ENCODE assay signal across 13 cellular contexts in genomic region chrX:56765816-56766553, GRCh38. TPM values are rescaled to one million over a fixed set of nuclear protein-coding genes. Genes with fewer than 3 reads are reported as not detected.
DNase-seq lines count a peak whose midpoint lies in the region; ATAC-seq, FAIRE-seq and TF ChIP-seq lines count a peak whose summit lies in the region.
"Had no signal": no experiment of that assay in that cellular context is flagged by ENCODE, and none has a peak within 500 bp of the region (broad histone marks: within the 10 kb centered on the region; RNA-seq: fewer than 3 reads in every experiment).

No MANE protein-coding gene starts in this region.

- peaks cover 49% of the 10 kb centered on the region for H3K4me1 Mint-ChIP-seq in activated B cell treated with CpG ODN at 0.5 μM for 24 hours

- peak overlapping the region; percentile 89 for H3K27ac Mint-ChIP-seq in activated B cell treated with CpG ODN at 0.5 μM for 24 hours

- no peak for FAIRE-seq in GM19239 (lab: Jason Lieb, UNC)

- WGBS in tibial nerve, 2 donors, result 50 to 59% methylated on average over 8 of the region's 8 CpGs

- TF ChIP-seq POLR2A in tibial nerve (IDR thresholded peaks at IDR 0.05), result no peak

- no peak for ATAC-seq in activated B cell treated with CpG ODN at 0.5 μM for 24 hours (ENCODE audit: low read depth)

- TF ChIP-seq EP300 in tibial nerve (IDR thresholded peaks at IDR 0.05), result no peak

- H3K9me3 Mint-ChIP-seq in activated B cell treated with CpG ODN at 0.5 μM for 24 hours, result no peaks in the 10 kb centered on the region

- peak overlapping the region in 3 of 4 donors; percentile 56 to 92 (median 67) for H3K27ac ChIP-seq in tibial nerve

- H3K9me3 ChIP-seq in tibial nerve, result no peaks in the 10 kb centered on the region
- H3K9me3 ChIP-seq: breast epithelium, HAP-1, ovary had no signal

- H3K27me3 Mint-ChIP-seq in activated B cell treated with CpG ODN at 0.5 μM for 24 hours, result no peaks in the 10 kb centered on the region

- peaks cover 2% of the 10 kb centered on the region for H3K36me3 Mint-ChIP-seq in activated B cell treated with CpG ODN at 0.5 μM for 24 hours (ENCODE audit: low read depth)

- peak; percentile 2 for DNase-seq in activated gamma-delta T cell treated with Interleukin-2 at 50 U/mL for 16 hours
- no peak for DNase-seq in activated gamma-delta T cell (lab: John Stamatoyannopoulos, UW)
- no peak for DNase-seq in activated B cell treated with CpG ODN at 0.5 μM for 24 hours
- DNase-seq in fibroblast of pulmonary artery (ENCODE audit: low read depth), result peak; percentile 6
- DNase-seq in tibial nerve (ENCODE audit: low spot score in 2 of 2), result no peak
- DNase-seq in cortex of kidney (lab: John Stamatoyannopoulos, UW), result no peak
- DNase-seq in C1 segment of cervical spinal cord (lab: John Stamatoyannopoulos, UW), result no peak
- no peak for DNase-seq in GM19239 (ENCODE audit: insufficient read length, low spot score)
- DNase-seq: AML-193, NCI-H510A, ovary had no signal

- POLR2A ChIA-PET in activated B cell treated with CpG ODN at 0.5 μM for 24 hours (lab: Charles Lee), result no interaction called here

- H3K4me1 ChIP-seq in tibial nerve, result peaks cover 0 to 45% (median 23%) of the 10 kb centered on the region in 4 donors
- H3K4me1 ChIP-seq: HAP-1 had no signal

- H3K4me3 Mint-ChIP-seq in activated B cell treated with CpG ODN at 0.5 μM for 24 hours, result peak overlapping the region; percentile 66

- H3K4me3 ChIP-seq in fibroblast of pulmonary artery (replicated peaks; ENCODE audit: low read depth, low read length) (no peak overlapping the region), tibial nerve (no peak overlapping the region)
- H3K4me3 ChIP-seq: HAP-1 had no signal

- intact Hi-C loops in activated B cell treated with CpG ODN at 0.5 μM for 24 hours (cut with micrococcal nuclease), result no loop called here

- no peaks in the 10 kb centered on the region for H3K27me3 ChIP-seq in tibial nerve
- H3K27me3 ChIP-seq: ovary had no signal

- TF ChIP-seq CTCF in activated B cell treated with CpG ODN at 0.5 μM for 24 hours (IDR thresholded peaks at IDR 0.05), result no peak
- no peak for TF ChIP-seq CTCF in fibroblast of pulmonary artery (IDR thresholded peaks at IDR 0.05; ENCODE audit: low read length, missing control alignments)
- TF ChIP-seq CTCF in tibial nerve (IDR thresholded peaks at IDR 0.05), result no peak

- CTCF ChIA-PET in activated B cell treated with CpG ODN at 0.5 μM for 24 hours (lab: Charles Lee), result interaction anchor here (0.9 to 4.3 kb wide), 2 partner anchors 37 to 212 kb away, joined by 4 to 21 read pairs; no protein-coding TSS in a partner anchor

- H3K36me3 ChIP-seq in tibial nerve, result peaks cover 0 to 3% (median 0%) of the 10 kb centered on the region in 3 donors
- H3K36me3 ChIP-seq: breast epithelium, ovary had no signal

RNA-seq across cellular contexts. Expression of gene NBDY, which starts 36.9 kb away (rescaled TPM):
- total RNA-seq in activated B cell treated with CpG ODN at 0.5 μM for 24 hours, result 30.0 and 41.0 TPM in 2 replicates
- total RNA-seq in tibial nerve, result 10 to 100 TPM in 3 of 4 donors, 1 to 10 TPM in 1; 6.1 to 21.6 (median 17.3) TPM

Comparison
In these comparisons a context has a peak if more than half of its experiments do, and no peak if none do; other contexts are left out.
1. DNase-seq: peak in activated gamma-delta T cell treated with Interleukin-2 at 50 U/mL for 16 hours (single experiment) and fibroblast of pulmonary artery (single experiment); none in activated gamma-delta T cell (single experiment), activated B cell treated with CpG ODN at 0.5 μM for 24 hours (single experiment), tibial nerve (0 of 2), cortex of kidney (single experiment), C1 segment of cervical spinal cord (0 of 14) and GM19239 (single experiment).